ENCODE assay signal across 9 cellular contexts in genomic region chr2:148674063-148675020, GRCh38. TPM values are rescaled to one million over a fixed set of nuclear protein-coding genes. Genes with fewer than 3 reads are reported as not detected.
DNase-seq lines count a peak whose midpoint lies in the region; ATAC-seq and TF ChIP-seq lines count a peak whose summit lies in the region.
"Had no signal": no experiment of that assay in that cellular context is flagged by ENCODE, and none has a peak within 500 bp of the region (broad histone marks: within the 10 kb centered on the region; RNA-seq: fewer than 3 reads in every experiment).

No MANE protein-coding gene starts in this region.

- peak; percentile 80 for TF ChIP-seq CTCF in endodermal cell (conservative IDR thresholded peaks at IDR 0.05)
- TF ChIP-seq CTCF in retinal pigment epithelial cell (conservative IDR thresholded peaks at IDR 0.05; ENCODE audit: low read depth, low read length), result peak; percentile 73

- H3K36me3 Mint-ChIP-seq in endodermal cell (ENCODE audit: low read depth), result peaks cover 8% of the 10 kb centered on the region

- ATAC-seq in HG02588 (IDR thresholded peaks at IDR 0.05; ENCODE audit: unreplicated experiment), result peak; percentile 68
- ATAC-seq in HG03520 (IDR thresholded peaks at IDR 0.05; ENCODE audit: unreplicated experiment), result no peak
- no peak for ATAC-seq in HG02870 (IDR thresholded peaks at IDR 0.05; ENCODE audit: unreplicated experiment)

- peaks cover 3% of the 10 kb centered on the region for H3K9me3 ChIP-seq in endodermal cell (ENCODE audit: control insufficient read depth, low read length)

- H3K9me3 Mint-ChIP-seq in endodermal cell, result peaks cover 4% of the 10 kb centered on the region

- H3K27ac Mint-ChIP-seq in endodermal cell, result no peak overlapping the region

- 50 to 71% methylated on average over 1 to 2 of the region's 2 CpGs for WGBS in endodermal cell (ENCODE audit: insufficient coverage in 1 of 2, insufficient read length in 1 of 2), 2 experiments

- H3K4me1 ChIP-seq in endodermal cell (ENCODE audit: control insufficient read depth, insufficient read depth, low read length), result no peaks in the 10 kb centered on the region
- H3K4me1 ChIP-seq: BLaER1 had no signal

- peaks cover 27% of the 10 kb centered on the region for H3K4me1 Mint-ChIP-seq in endodermal cell

- H3K27me3 ChIP-seq in endodermal cell (ENCODE audit: control insufficient read depth, insufficient read depth, low read length, poor library complexity, severe bottlenecking), result no peaks in the 10 kb centered on the region
- H3K27me3 ChIP-seq: BLaER1 had no signal

- no peak overlapping the region for H3K4me3 Mint-ChIP-seq in endodermal cell

- H3K4me3 ChIP-seq in endodermal cell (ENCODE audit: low read length), result no peak overlapping the region
- H3K4me3 ChIP-seq in retinal pigment epithelial cell (ENCODE audit: low read length), result no peak overlapping the region
- H3K4me3 ChIP-seq: BLaER1 had no signal

- DNase-seq in NCI-H1694 treated with DMSO at 0.1 percent for 48 hours (lab: John Stamatoyannopoulos, UW) (peak; percentile 18), NCI-H1694 (lab: John Stamatoyannopoulos, UW) (no peak), SKM-1 treated with dmso at 0.1 percent for 144 hours (lab: John Stamatoyannopoulos, UW; ENCODE audit: unreplicated experiment) (peak; percentile 31), endodermal cell (peak; percentile 77), retinal pigment epithelial cell (ENCODE audit: low read depth) (no peak)

- no peak overlapping the region for H3K27ac ChIP-seq in endodermal cell (ENCODE audit: low read depth, low read length)
- H3K27ac ChIP-seq: BLaER1 had no signal

- H3K27me3 Mint-ChIP-seq in endodermal cell (ENCODE audit: insufficient read depth), result no peaks in the 10 kb centered on the region

- no peak overlapping the region for H3K9ac ChIP-seq in endodermal cell (ENCODE audit: extremely low read depth, low read length, poor library complexity, severe bottlenecking)
- H3K9ac ChIP-seq: BLaER1 had no signal

- no peaks in the 10 kb centered on the region for H3K36me3 ChIP-seq in endodermal cell (ENCODE audit: control insufficient read depth, insufficient read depth, low read length)

RNA-seq across cellular contexts. Expression of gene EPC2, which starts 29.8 kb away (rescaled TPM):
- 10 to 100 TPM; 23.0 to 32.0 TPM for total RNA-seq in endodermal cell
- 23.9 TPM for polyA plus RNA-seq in endodermal cell (2013, experiment 1 of 2)
- 24.6 TPM for polyA plus RNA-seq in endodermal cell (2013, experiment 2 of 2)

Comparison
In these comparisons a context has a peak if more than half of its experiments do, and no peak if none do; other contexts are left out.
1. DNase-seq: peak in NCI-H1694 treated with DMSO at 0.1 percent for 48 hours (single experiment), SKM-1 treated with dmso at 0.1 percent for 144 hours (single experiment) and endodermal cell (single experiment); none in NCI-H1694 (single experiment) and retinal pigment epithelial cell (single experiment).